ENCODE assay signal across 2 cellular contexts in the genomic region with DNA sequence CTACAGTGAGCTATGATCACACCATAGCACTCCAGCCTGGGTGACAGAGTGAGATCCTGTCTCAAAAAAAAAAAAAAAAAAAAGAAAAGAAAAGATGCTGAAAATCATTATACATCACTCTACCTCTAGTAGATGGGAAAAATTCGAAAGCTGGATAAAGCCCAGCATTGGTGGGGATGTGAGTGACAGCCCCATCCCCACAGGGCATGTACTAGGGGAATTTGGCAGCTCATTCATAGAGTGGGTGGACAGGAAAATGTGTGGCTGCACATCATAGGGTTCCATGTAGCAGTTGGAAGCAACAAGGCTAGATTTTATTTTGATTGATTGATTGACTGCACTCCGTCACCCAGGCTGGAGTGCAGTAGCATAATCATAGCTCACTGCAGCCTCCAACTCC.
TF ChIP-seq lines count a peak whose summit lies in the region.

No MANE protein-coding gene starts in this region.

TF ChIP-seq in IMR-90, 13 proteins besides CTCF, POLR2A, EP300 and RAD21:
- TF ChIP-seq CHD1 (IDR thresholded peaks at IDR 0.05; ENCODE audit: low read depth, low read length) (no peak), CEBPB (IDR thresholded peaks at IDR 0.05; ENCODE audit: low read depth, low read length) (no peak), SMC3 (IDR thresholded peaks at IDR 0.05; ENCODE audit: low read depth, low read length) (no peak), MAZ (IDR thresholded peaks at IDR 0.05; ENCODE audit: borderline replicate concordance, low read depth, low read length) (no peak)

TF ChIP-seq in H1, 55 proteins besides CTCF, POLR2A, EP300 and RAD21:
- TF ChIP-seq SP1 (IDR thresholded peaks at IDR 0.05; ENCODE audit: low read depth, low read length) (no peak), EZH2 (IDR thresholded peaks at IDR 0.05; ENCODE audit: low read depth, low read length, severe bottlenecking) (no peak), BCL11A (IDR thresholded peaks at IDR 0.05; ENCODE audit: low read depth in 2 of 2, low read length in 2 of 2) (no peak), TAF1 (IDR thresholded peaks at IDR 0.05; ENCODE audit: low read depth, low read length) (no peak), GTF2F1 (IDR thresholded peaks at IDR 0.05; ENCODE audit: borderline replicate concordance, low read depth, low read length) (no peak), RFX5 (IDR thresholded peaks at IDR 0.05; ENCODE audit: borderline replicate concordance, low read depth, low read length) (no peak), SIN3A (conservative IDR thresholded peaks at IDR 0.05 in 1 of 2, IDR thresholded peaks at IDR 0.05 in 1 of 2; ENCODE audit: low read depth in 1 of 2, low read length in 2 of 2) (no peak), CHD2 (IDR thresholded peaks at IDR 0.05; ENCODE audit: low read length) (no peak), KDM5A (IDR thresholded peaks at IDR 0.05; ENCODE audit: low read length) (no peak), KDM1A (IDR thresholded peaks at IDR 0.05; ENCODE audit: borderline replicate concordance, low read length) (no peak), BRCA1 (IDR thresholded peaks at IDR 0.05; ENCODE audit: low read depth, low read length) (no peak), JUN (IDR thresholded peaks at IDR 0.05; ENCODE audit: low read depth, low read length) (no peak), NRF1 (IDR thresholded peaks at IDR 0.05; ENCODE audit: low read depth, low read length) (no peak), SIX5 (IDR thresholded peaks at IDR 0.05; ENCODE audit: low read depth, low read length) (no peak)
- TF ChIP-seq, protein P1, sequence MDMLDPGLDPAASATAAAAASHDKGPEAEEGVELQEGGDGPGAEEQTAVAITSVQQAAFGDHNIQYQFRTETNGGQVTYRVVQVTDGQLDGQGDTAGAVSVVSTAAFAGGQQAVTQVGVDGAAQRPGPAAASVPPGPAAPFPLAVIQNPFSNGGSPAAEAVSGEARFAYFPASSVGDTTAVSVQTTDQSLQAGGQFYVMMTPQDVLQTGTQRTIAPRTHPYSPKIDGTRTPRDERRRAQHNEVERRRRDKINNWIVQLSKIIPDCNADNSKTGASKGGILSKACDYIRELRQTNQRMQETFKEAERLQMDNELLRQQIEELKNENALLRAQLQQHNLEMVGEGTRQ (IDR thresholded peaks at IDR 0.05; ENCODE audit: low read length) = no peak
